ENCODE assay signal across 15 cellular contexts in genomic region chr5:132026516-132027008, GRCh38. TPM values are rescaled to one million over a fixed set of nuclear protein-coding genes. Genes with fewer than 3 reads are reported as not detected.
DNase-seq lines count a peak whose midpoint lies in the region; ATAC-seq lines count a peak whose summit lies in the region.
"Had no signal": no experiment of that assay in that cellular context is flagged by ENCODE, and none has a peak within 500 bp of the region (broad histone marks: within the 10 kb centered on the region; RNA-seq: fewer than 3 reads in every experiment).

No MANE protein-coding gene starts in this region.

- DNase-seq in activated CD4-positive, alpha-beta T cell treated with anti-CD3 and anti-CD28 coated beads, Interleukin-2, amount 10 ng/mL, durations not matched to agents 24 days and 14 days = peak; percentile 84
- no peak for DNase-seq in activated CD4-positive, alpha-beta T cell treated with anti-CD3 and anti-CD28 coated beads for 1 hour
- peak; percentile 74 for DNase-seq in activated CD4-positive, alpha-beta memory T cell treated with anti-CD3 and anti-CD28 coated beads for 36 hours
- peak; percentile 56 for DNase-seq in central memory CD4-positive, alpha-beta T cell
- peak; percentile 26 for DNase-seq in stimulated activated CD8-positive, alpha-beta memory T cell treated with anti-CD3 and anti-CD28 coated beads, Interleukin-15, amount 100 ng/mL, for 1 hour (ENCODE audit: low read depth)
- no peak for DNase-seq in GM19240 (ENCODE audit: insufficient read length, low spot score)
- DNase-seq: activated CD4-positive, CD25-positive, alpha-beta regulatory T cell; erythroblast; IMR-90; NCI-H2171 treated with DMSO at 0.1 percent for 48 hours; retina had no signal

- intact Hi-C loops in activated CD4-positive, alpha-beta T cell treated with anti-CD3 and anti-CD28 coated beads, Interleukin-2, amount 10 ng/mL, durations not matched to agents 24 days and 14 days (cut with micrococcal nuclease) = no loop called here
- intact Hi-C loops in activated CD4-positive, alpha-beta memory T cell treated with anti-CD3 and anti-CD28 coated beads for 36 hours (cut with micrococcal nuclease) = loop anchor here (10.0 kb wide), 1 partner anchor 772 kb away; no protein-coding TSS in a partner anchor

- H3K27me3 Mint-ChIP-seq in activated CD4-positive, alpha-beta T cell treated with anti-CD3 and anti-CD28 coated beads, Interleukin-2, amount 10 ng/mL, durations not matched to agents 24 days and 14 days = peaks cover 25% of the 10 kb centered on the region
- H3K27me3 Mint-ChIP-seq in activated CD4-positive, alpha-beta memory T cell treated with anti-CD3 and anti-CD28 coated beads for 36 hours = peaks cover 5% of the 10 kb centered on the region

- peaks cover 3% of the 10 kb centered on the region for H3K36me3 Mint-ChIP-seq in activated CD4-positive, alpha-beta T cell treated with anti-CD3 and anti-CD28 coated beads, Interleukin-2, amount 10 ng/mL, durations not matched to agents 24 days and 14 days (ENCODE audit: low read depth)
- H3K36me3 Mint-ChIP-seq in activated CD4-positive, alpha-beta memory T cell treated with anti-CD3 and anti-CD28 coated beads for 36 hours = no peaks in the 10 kb centered on the region

- POLR2A ChIA-PET in activated CD4-positive, alpha-beta memory T cell treated with anti-CD3 and anti-CD28 coated beads for 36 hours (lab: Charles Lee) = no interaction called here

- H3K9me3 Mint-ChIP-seq in activated CD4-positive, alpha-beta T cell treated with anti-CD3 and anti-CD28 coated beads, Interleukin-2, amount 10 ng/mL, durations not matched to agents 24 days and 14 days = peaks cover 12% of the 10 kb centered on the region
- no peaks in the 10 kb centered on the region for H3K9me3 Mint-ChIP-seq in activated CD4-positive, alpha-beta memory T cell treated with anti-CD3 and anti-CD28 coated beads for 36 hours

- H3K27ac Mint-ChIP-seq in activated CD4-positive, alpha-beta T cell treated with anti-CD3 and anti-CD28 coated beads, Interleukin-2, amount 10 ng/mL, durations not matched to agents 24 days and 14 days = no peak overlapping the region
- peak overlapping the region; percentile 56 for H3K27ac Mint-ChIP-seq in activated CD4-positive, alpha-beta memory T cell treated with anti-CD3 and anti-CD28 coated beads for 36 hours

- peak overlapping the region; percentile 41 for H3K4me3 Mint-ChIP-seq in activated CD4-positive, alpha-beta T cell treated with anti-CD3 and anti-CD28 coated beads, Interleukin-2, amount 10 ng/mL, durations not matched to agents 24 days and 14 days
- H3K4me3 Mint-ChIP-seq in activated CD4-positive, alpha-beta memory T cell treated with anti-CD3 and anti-CD28 coated beads for 36 hours = no peak overlapping the region

- ATAC-seq in HG03108 (IDR thresholded peaks at IDR 0.05; ENCODE audit: unreplicated experiment) (no peak), GM19035 (IDR thresholded peaks at IDR 0.05; ENCODE audit: unreplicated experiment) (no peak)

- H3K4me1 Mint-ChIP-seq in activated CD4-positive, alpha-beta T cell treated with anti-CD3 and anti-CD28 coated beads, Interleukin-2, amount 10 ng/mL, durations not matched to agents 24 days and 14 days = peaks cover 6% of the 10 kb centered on the region
- H3K4me1 Mint-ChIP-seq in activated CD4-positive, alpha-beta memory T cell treated with anti-CD3 and anti-CD28 coated beads for 36 hours (ENCODE audit: low read depth) = peaks cover 16% of the 10 kb centered on the region

- CTCF ChIA-PET in activated CD4-positive, alpha-beta memory T cell treated with anti-CD3 and anti-CD28 coated beads for 36 hours (lab: Charles Lee) = no interaction called here

RNA-seq across cellular contexts. Expression of gene ACSL6, which starts 15.1 kb away (rescaled TPM):
- total RNA-seq in activated CD4-positive, alpha-beta T cell treated with anti-CD3 and anti-CD28 coated beads, Interleukin-2, amount 10 ng/mL, durations not matched to agents 24 days and 14 days = 36.9 and 39.6 TPM in 2 replicates
- total RNA-seq in activated CD4-positive, alpha-beta memory T cell treated with anti-CD3 and anti-CD28 coated beads for 36 hours = 1 to 10 TPM; 5.6 to 6.0 TPM
- total RNA-seq: A673, IMR-90 had no signal

RNA-seq across cellular contexts. Expression of gene IL3, which starts 33.9 kb away (rescaled TPM):
- total RNA-seq in activated CD4-positive, alpha-beta T cell treated with anti-CD3 and anti-CD28 coated beads, Interleukin-2, amount 10 ng/mL, durations not matched to agents 24 days and 14 days = 67.7 and 71.3 TPM in 2 replicates
- 10 to 100 TPM; 23.1 to 23.3 TPM for total RNA-seq in activated CD4-positive, alpha-beta memory T cell treated with anti-CD3 and anti-CD28 coated beads for 36 hours
- total RNA-seq: A673, IMR-90, myocyte had no signal

RNA-seq across cellular contexts. Expression of gene CSF2, which starts 47.0 kb away (rescaled TPM):
- total RNA-seq in activated CD4-positive, alpha-beta T cell treated with anti-CD3 and anti-CD28 coated beads, Interleukin-2, amount 10 ng/mL, durations not matched to agents 24 days and 14 days = 1,084 and 1,122 TPM in 2 replicates
- total RNA-seq in activated CD4-positive, alpha-beta memory T cell treated with anti-CD3 and anti-CD28 coated beads for 36 hours = 100 to 1,000 TPM; 125 to 128 TPM
- total RNA-seq: A673, IMR-90, myocyte had no signal

Comparison
In these comparisons a context has a peak if more than half of its experiments do, and no peak if none do; other contexts are left out.
1. DNase-seq: peak in activated CD4-positive, alpha-beta T cell treated with anti-CD3 and anti-CD28 coated beads, Interleukin-2, amount 10 ng/mL, durations not matched to agents 24 days and 14 days (single experiment), activated CD4-positive, alpha-beta memory T cell treated with anti-CD3 and anti-CD28 coated beads for 36 hours (single experiment), central memory CD4-positive, alpha-beta T cell (single experiment) and stimulated activated CD8-positive, alpha-beta memory T cell treated with anti-CD3 and anti-CD28 coated beads, Interleukin-15, amount 100 ng/mL, for 1 hour (single experiment); none in activated CD4-positive, alpha-beta T cell treated with anti-CD3 and anti-CD28 coated beads for 1 hour (single experiment) and GM19240 (single experiment).